Comparison of ENCODE assay signal across 9 cellular contexts in the genomic region with DNA sequence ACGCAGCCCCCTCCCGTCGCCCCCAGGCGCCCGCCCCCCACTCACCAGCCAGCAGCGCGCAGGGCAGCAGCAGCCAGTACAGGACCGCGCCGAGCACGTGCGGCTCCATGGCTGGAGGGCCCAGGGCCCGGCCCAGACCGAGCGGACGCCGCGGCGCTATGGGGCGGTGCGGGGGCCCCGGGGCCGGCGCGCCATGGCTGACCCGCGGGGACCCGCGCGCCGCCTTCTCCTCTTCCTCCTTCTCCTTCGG. TPM values are rescaled to one million over a fixed set of nuclear protein-coding genes. Genes with fewer than 3 reads are reported as not detected.
DNase-seq lines count a peak whose midpoint lies in the region; ATAC-seq and TF ChIP-seq lines count a peak whose summit lies in the region.
"Had no signal": no experiment of that assay in that cellular context is flagged by ENCODE, and none has a peak within 500 bp of the region (broad histone marks: within the 10 kb centered on the region; RNA-seq: fewer than 3 reads in every experiment).

No MANE protein-coding gene starts in this region.

- peak overlapping the region; percentile 42 for H3K4me3 Mint-ChIP-seq in activated naive CD8-positive, alpha-beta T cell treated with anti-CD3 and anti-CD28 coated beads for 36 hours
- H3K4me3 Mint-ChIP-seq in activated naive CD8-positive, alpha-beta T cell treated with anti-CD3 and anti-CD28 coated beads, Interleukin-2, amount 50 U/mL, for 24 hours: no peak overlapping the region
- H3K4me3 Mint-ChIP-seq in chondrocyte (ENCODE audit: unreplicated experiment): peak overlapping the region; percentile 79

- H3K4me1 Mint-ChIP-seq in activated naive CD8-positive, alpha-beta T cell treated with anti-CD3 and anti-CD28 coated beads for 36 hours: peaks cover 42% of the 10 kb centered on the region
- peaks cover 47% of the 10 kb centered on the region for H3K4me1 Mint-ChIP-seq in activated naive CD8-positive, alpha-beta T cell treated with anti-CD3 and anti-CD28 coated beads, Interleukin-2, amount 50 U/mL, for 24 hours
- H3K4me1 Mint-ChIP-seq in chondrocyte (ENCODE audit: low read depth): peaks cover 40% of the 10 kb centered on the region

- peaks cover 43% of the 10 kb centered on the region for H3K4me1 ChIP-seq in mesodermal cell (ENCODE audit: control insufficient read depth, insufficient read depth, low read length, poor library complexity, severe bottlenecking)

- no peak overlapping the region for H3K27ac Mint-ChIP-seq in activated naive CD8-positive, alpha-beta T cell treated with anti-CD3 and anti-CD28 coated beads for 36 hours
- no peak overlapping the region for H3K27ac Mint-ChIP-seq in activated naive CD8-positive, alpha-beta T cell treated with anti-CD3 and anti-CD28 coated beads, Interleukin-2, amount 50 U/mL, for 24 hours
- H3K27ac Mint-ChIP-seq in chondrocyte (ENCODE audit: unreplicated experiment): no peak overlapping the region
- H3K27ac Mint-ChIP-seq: brain had no signal

- WGBS in mesodermal cell (ENCODE audit: insufficient coverage in 2 of 2), 2 experiments: 0 to 1% methylated on average over 18 to 27 of the region's 32 CpGs

- TF ChIP-seq CTCF in chondrocyte (IDR thresholded peaks at IDR 0.05): no peak

- no peaks in the 10 kb centered on the region for H3K36me3 ChIP-seq in mesodermal cell (ENCODE audit: control insufficient read depth, insufficient read depth, low read length)

- no peaks in the 10 kb centered on the region for H3K9me3 ChIP-seq in mesodermal cell (ENCODE audit: control insufficient read depth, low read length)

- no peaks in the 10 kb centered on the region for H3K36me3 Mint-ChIP-seq in activated naive CD8-positive, alpha-beta T cell treated with anti-CD3 and anti-CD28 coated beads for 36 hours
- no peaks in the 10 kb centered on the region for H3K36me3 Mint-ChIP-seq in activated naive CD8-positive, alpha-beta T cell treated with anti-CD3 and anti-CD28 coated beads, Interleukin-2, amount 50 U/mL, for 24 hours (ENCODE audit: low read depth)
- H3K36me3 Mint-ChIP-seq in chondrocyte (ENCODE audit: low read depth): no peaks in the 10 kb centered on the region
- H3K36me3 Mint-ChIP-seq: brain had no signal

- H3K27me3 Mint-ChIP-seq in activated naive CD8-positive, alpha-beta T cell treated with anti-CD3 and anti-CD28 coated beads for 36 hours: no peaks in the 10 kb centered on the region
- no peaks in the 10 kb centered on the region for H3K27me3 Mint-ChIP-seq in activated naive CD8-positive, alpha-beta T cell treated with anti-CD3 and anti-CD28 coated beads, Interleukin-2, amount 50 U/mL, for 24 hours
- no peaks in the 10 kb centered on the region for H3K27me3 Mint-ChIP-seq in chondrocyte (ENCODE audit: low read depth)

- H3K4me3 ChIP-seq in mesodermal cell (ENCODE audit: extremely low read depth, insufficient read depth, low read length, poor library complexity, severe bottlenecking): peak overlapping the region; percentile 50

- no peaks in the 10 kb centered on the region for H3K9me3 Mint-ChIP-seq in activated naive CD8-positive, alpha-beta T cell treated with anti-CD3 and anti-CD28 coated beads for 36 hours
- no peaks in the 10 kb centered on the region for H3K9me3 Mint-ChIP-seq in activated naive CD8-positive, alpha-beta T cell treated with anti-CD3 and anti-CD28 coated beads, Interleukin-2, amount 50 U/mL, for 24 hours
- H3K9me3 Mint-ChIP-seq in chondrocyte (ENCODE audit: low read depth): no peaks in the 10 kb centered on the region
- H3K9me3 Mint-ChIP-seq: brain had no signal

- no peak for DNase-seq in activated naive CD8-positive, alpha-beta T cell treated with anti-CD3 and anti-CD28 coated beads for 36 hours
- DNase-seq in activated naive CD8-positive, alpha-beta T cell treated with anti-CD3 and anti-CD28 coated beads, Interleukin-2, amount 50 U/mL, for 24 hours: no peak
- no peak for DNase-seq in chondrocyte (ENCODE audit: low spot score)
- no peak for DNase-seq in stimulated activated naive CD4-positive, alpha-beta T cell treated with Interleukin-2 at 50 U/mL for 16 hours (lab: John Stamatoyannopoulos, UW)
- DNase-seq in NCI-H526 treated with DMSO at 0.1 percent for 48 hours (lab: John Stamatoyannopoulos, UW): no peak

- ATAC-seq in activated naive CD8-positive, alpha-beta T cell treated with anti-CD3 and anti-CD28 coated beads, Interleukin-2, amount 50 U/mL, for 24 hours: no peak
- no peak for ATAC-seq in HG03442 (IDR thresholded peaks at IDR 0.05; ENCODE audit: unreplicated experiment)
- ATAC-seq in activated CD4-positive, CD25-positive, alpha-beta regulatory T cell treated with anti-CD3 and anti-CD28 coated beads, Interleukin-2, amount 50 U/mL, for 24 hours: no peak

- H3K27ac ChIP-seq in mesodermal cell (ENCODE audit: low read depth, low read length, severe bottlenecking): peak overlapping the region; percentile 94

RNA-seq across cellular contexts. Expression of a gene that starts 0.2 kb away (rescaled TPM):
- total RNA-seq in activated naive CD8-positive, alpha-beta T cell treated with anti-CD3 and anti-CD28 coated beads for 36 hours: 10 to 100 TPM; 86.7 to 87.0 TPM
- total RNA-seq in chondrocyte: 134 to 209 TPM (median 208 TPM) in 3 replicates
- polyA plus RNA-seq in mesodermal cell (2013, experiment 1 of 2): 99.8 TPM
- 78.4 TPM for polyA plus RNA-seq in mesodermal cell (2013, experiment 2 of 2)

RNA-seq across cellular contexts. Expression of a gene that starts 18.8 kb away (rescaled TPM):
- total RNA-seq in activated naive CD8-positive, alpha-beta T cell treated with anti-CD3 and anti-CD28 coated beads for 36 hours: 100 to 1,000 TPM; 156 to 158 TPM
- total RNA-seq in chondrocyte: 2.9 to 11.7 TPM (median 3.7 TPM) in 3 replicates
- 23.4 TPM for polyA plus RNA-seq in mesodermal cell (2013, experiment 1 of 2)
- polyA plus RNA-seq in mesodermal cell (2013, experiment 2 of 2): 24.0 TPM

RNA-seq across cellular contexts. Expression of a gene that starts 26.9 kb away (rescaled TPM):
- total RNA-seq in activated naive CD8-positive, alpha-beta T cell treated with anti-CD3 and anti-CD28 coated beads for 36 hours: 100 to 1,000 TPM; 241 to 272 TPM
- total RNA-seq in chondrocyte: 68.8 to 90.2 TPM (median 70.7 TPM) in 3 replicates
- 112 TPM for polyA plus RNA-seq in mesodermal cell (2013, experiment 1 of 2)
- polyA plus RNA-seq in mesodermal cell (2013, experiment 2 of 2): 94.0 TPM

Comparison
In these comparisons a context has a peak if more than half of its experiments do, and no peak if none do; other contexts are left out.
1. RNA of a gene that starts 18.8 kb away (total RNA-seq): 156 to 158 TPM in activated naive CD8-positive, alpha-beta T cell treated with anti-CD3 and anti-CD28 coated beads for 36 hours; 2.9 to 11.7 TPM in chondrocyte; every median in the first group is over 10 times any median in the second.